27 cellular contexts compared by ENCODE assay signal in the genomic region with DNA sequence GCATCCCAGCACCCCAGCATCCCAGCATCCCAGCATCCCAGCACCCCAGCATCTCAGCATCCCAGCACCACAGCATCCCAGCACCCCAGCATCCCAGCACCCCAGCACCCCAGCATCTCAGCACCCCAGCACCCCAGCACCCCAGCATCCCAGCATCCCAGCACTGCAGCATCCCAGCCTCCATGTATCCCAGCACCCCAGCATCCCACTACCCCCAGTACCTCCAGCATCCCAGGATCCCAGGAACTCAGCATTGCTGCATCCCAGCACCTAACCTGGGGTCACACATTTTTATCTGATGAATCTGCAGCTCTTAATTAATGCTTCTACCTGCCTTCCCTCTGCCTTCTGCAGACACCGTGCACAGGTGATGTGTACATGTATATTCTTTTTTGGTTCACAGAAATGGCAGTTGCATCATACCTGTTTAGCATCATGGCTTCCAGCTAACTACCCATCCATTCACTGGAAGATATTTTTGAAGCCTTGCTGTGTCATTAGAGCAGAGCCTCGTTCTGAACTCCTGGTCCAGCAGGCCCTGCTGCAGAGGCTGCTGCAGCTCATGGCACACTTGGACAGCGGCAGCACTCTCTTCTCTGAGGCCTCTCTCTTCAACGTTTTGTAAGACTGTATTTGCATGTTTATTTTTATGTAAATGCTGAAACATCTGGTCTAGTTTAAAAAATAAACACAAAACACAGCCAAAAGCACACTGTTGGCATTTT. TPM values are rescaled to one million over a fixed set of nuclear protein-coding genes. Genes with fewer than 3 reads are reported as not detected.
A peak's percentile ranks its signal among the peaks of the same experiment; 100 is the strongest.
DNase-seq lines count a peak whose midpoint lies in the region; ATAC-seq, FAIRE-seq and TF ChIP-seq lines count a peak whose summit lies in the region.
"Had no signal": no experiment of that assay in that cellular context is flagged by ENCODE, and none has a peak within 500 bp of the region (broad histone marks: within the 10 kb centered on the region; RNA-seq: fewer than 3 reads in every experiment).

No MANE protein-coding gene starts in this region.

- ATAC-seq in pancreas = no peak
- ATAC-seq in HG02938 (IDR thresholded peaks at IDR 0.05; ENCODE audit: unreplicated experiment) = no peak
- ATAC-seq: K562 had no signal

- 30 to 33% methylated on average over 4 of the region's 4 CpGs for WGBS in pancreas, 2 donors

- H3K36me3 ChIP-seq in pancreas = no peaks in the 10 kb centered on the region
- H3K36me3 ChIP-seq: Peyer's patch, SJCRH30 had no signal

- peak overlapping the region; percentile 22 for H3K27ac ChIP-seq in angular gyrus (ENCODE audit: low read depth, low read length)
- no peak overlapping the region for H3K27ac ChIP-seq in pancreas
- H3K27ac ChIP-seq: 22Rv1, C4-2B, Peyer's patch, SJCRH30 had no signal

- no peak for TF ChIP-seq CTCF in pancreas (IDR thresholded peaks at IDR 0.05)

- no peak for FAIRE-seq in pancreas (lab: Jason Lieb, UNC)
- FAIRE-seq: G401.6, GM12892, H1, K562 had no signal

- DNase-seq in activated CD4-positive, CD25-positive, alpha-beta regulatory T cell treated with anti-CD3 and anti-CD28 coated beads, Interleukin-2, amount 50 U/mL, for 72 hours = peak; percentile 21
- DNase-seq in activated CD4-positive, CD25-positive, alpha-beta regulatory T cell (lab: John Stamatoyannopoulos, UW) = no peak
- DNase-seq in medulla oblongata (ENCODE audit: extremely low spot score) = peak; percentile 35
- peak; percentile 33 for DNase-seq in superior temporal gyrus (ENCODE audit: extremely low spot score)
- DNase-seq in pancreas = no peak
- DNase-seq in NCI-H1105 (lab: John Stamatoyannopoulos, UW) = no peak
- DNase-seq: ACHN; AML-193; CD8-positive, alpha-beta memory T cell; MM.1S; NCI-H1048; NCI-H1436 treated with DMSO at 0.1 percent for 48 hours; NCI-H1930; NCI-H2227 treated with DMSO at 0.1 percent for 48 hours; NCI-H524; NCI-H82; SJCRH30 had no signal

- no peaks in the 10 kb centered on the region for H3K27me3 ChIP-seq in pancreas
- H3K27me3 ChIP-seq: SJCRH30 had no signal

- peaks cover 0 to 6% (median 0%) of the 10 kb centered on the region in 3 donors for H3K4me1 ChIP-seq in pancreas
- H3K4me1 ChIP-seq: SJCRH30 had no signal

- no peaks in the 10 kb centered on the region for H3K9me3 ChIP-seq in pancreas
- H3K9me3 ChIP-seq: Peyer's patch, SJCRH30 had no signal

- intact Hi-C loops in pancreas (cut with DNase I) = loop anchor here in 1 of 3 donors (10.0 kb wide), 1 partner anchor 178 kb away; no protein-coding TSS in a partner anchor

- H3K4me3 ChIP-seq in pancreas = no peak overlapping the region
- H3K4me3 ChIP-seq: K562, Peyer's patch, SJCRH30 had no signal

RNA-seq across cellular contexts. Expression of gene CFAP46, which starts 4.6 kb away (rescaled TPM):
- 1 to 10 TPM in 2 of 6 donors, under 1 TPM in 4; 0.39 to 1.3 (median 0.79) TPM for total RNA-seq in pancreas
- 1 to 10 TPM; 1.3 to 1.6 TPM for polyA plus RNA-seq in pancreas
- total RNA-seq: K562, LHCN-M2, Peyer's patch had no signal
- polyA plus RNA-seq: CD8-positive, alpha-beta memory T cell; K562 had no signal

Comparison
In these comparisons a context has a peak if more than half of its experiments do, and no peak if none do; other contexts are left out.
1. DNase-seq: peak in activated CD4-positive, CD25-positive, alpha-beta regulatory T cell treated with anti-CD3 and anti-CD28 coated beads, Interleukin-2, amount 50 U/mL, for 72 hours (single experiment), medulla oblongata (single experiment) and superior temporal gyrus (single experiment); none in activated CD4-positive, CD25-positive, alpha-beta regulatory T cell (0 of 4), pancreas (0 of 6) and NCI-H1105 (single experiment).